ENCODE assay signal across 1 cellular context in the genomic region with DNA sequence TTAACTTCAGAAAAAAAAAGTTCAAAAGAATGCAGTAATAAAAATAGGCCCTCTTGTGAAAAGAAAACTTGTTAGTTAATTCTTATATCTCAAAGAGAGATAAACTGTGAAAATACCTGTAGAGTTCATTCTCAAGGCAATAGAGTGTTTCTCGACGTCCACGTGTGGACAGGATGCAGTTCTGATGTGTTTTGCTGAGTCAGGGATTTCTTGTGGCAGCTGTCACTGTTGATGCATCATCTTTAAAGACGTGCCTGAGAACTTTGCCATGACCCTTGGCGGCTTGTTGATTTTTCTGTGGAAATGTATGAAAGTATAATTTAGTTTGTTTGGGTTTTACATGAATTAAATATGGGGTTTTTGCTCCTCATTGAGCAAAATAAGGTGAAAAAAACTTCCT.
TF ChIP-seq lines count a peak whose summit lies in the region.

No MANE protein-coding gene starts in this region.

TF ChIP-seq in SK-N-SH, 30 proteins besides CTCF, POLR2A, EP300 and RAD21 (continued from another document):
- TF ChIP-seq, protein P1, sequence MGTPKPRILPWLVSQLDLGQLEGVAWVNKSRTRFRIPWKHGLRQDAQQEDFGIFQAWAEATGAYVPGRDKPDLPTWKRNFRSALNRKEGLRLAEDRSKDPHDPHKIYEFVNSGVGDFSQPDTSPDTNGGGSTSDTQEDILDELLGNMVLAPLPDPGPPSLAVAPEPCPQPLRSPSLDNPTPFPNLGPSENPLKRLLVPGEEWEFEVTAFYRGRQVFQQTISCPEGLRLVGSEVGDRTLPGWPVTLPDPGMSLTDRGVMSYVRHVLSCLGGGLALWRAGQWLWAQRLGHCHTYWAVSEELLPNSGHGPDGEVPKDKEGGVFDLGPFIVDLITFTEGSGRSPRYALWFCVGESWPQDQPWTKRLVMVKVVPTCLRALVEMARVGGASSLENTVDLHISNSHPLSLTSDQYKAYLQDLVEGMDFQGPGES (IDR thresholded peaks at IDR 0.05; ENCODE audit: low read depth, low read length): no peak
- TF ChIP-seq EZH2phosphoT487 (IDR thresholded peaks at IDR 0.05; ENCODE audit: borderline replicate concordance, low read depth) (no peak), FOSL2 (IDR thresholded peaks at IDR 0.05; ENCODE audit: borderline replicate concordance, low read depth) (no peak), SIN3A (IDR thresholded peaks at IDR 0.05; ENCODE audit: borderline replicate concordance, low read depth, low read length) (no peak), GABPA (IDR thresholded peaks at IDR 0.05; ENCODE audit: low read depth) (no peak), MEF2A (IDR thresholded peaks at IDR 0.05; ENCODE audit: borderline replicate concordance, low read depth) (no peak), TCF12 (IDR thresholded peaks at IDR 0.05) (no peak), POLR2AphosphoS5 (IDR thresholded peaks at IDR 0.05; ENCODE audit: low read depth, low read length) (no peak)
- TF ChIP-seq, protein P2, sequence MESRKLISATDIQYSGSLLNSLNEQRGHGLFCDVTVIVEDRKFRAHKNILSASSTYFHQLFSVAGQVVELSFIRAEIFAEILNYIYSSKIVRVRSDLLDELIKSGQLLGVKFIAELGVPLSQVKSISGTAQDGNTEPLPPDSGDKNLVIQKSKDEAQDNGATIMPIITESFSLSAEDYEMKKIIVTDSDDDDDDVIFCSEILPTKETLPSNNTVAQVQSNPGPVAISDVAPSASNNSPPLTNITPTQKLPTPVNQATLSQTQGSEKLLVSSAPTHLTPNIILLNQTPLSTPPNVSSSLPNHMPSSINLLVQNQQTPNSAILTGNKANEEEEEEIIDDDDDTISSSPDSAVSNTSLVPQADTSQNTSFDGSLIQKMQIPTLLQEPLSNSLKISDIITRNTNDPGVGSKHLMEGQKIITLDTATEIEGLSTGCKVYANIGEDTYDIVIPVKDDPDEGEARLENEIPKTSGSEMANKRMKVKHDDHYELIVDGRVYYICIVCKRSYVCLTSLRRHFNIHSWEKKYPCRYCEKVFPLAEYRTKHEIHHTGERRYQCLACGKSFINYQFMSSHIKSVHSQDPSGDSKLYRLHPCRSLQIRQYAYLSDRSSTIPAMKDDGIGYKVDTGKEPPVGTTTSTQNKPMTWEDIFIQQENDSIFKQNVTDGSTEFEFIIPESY (IDR thresholded peaks at IDR 0.05; ENCODE audit: borderline replicate concordance, low read depth): no peak
- TF ChIP-seq, protein P3, sequence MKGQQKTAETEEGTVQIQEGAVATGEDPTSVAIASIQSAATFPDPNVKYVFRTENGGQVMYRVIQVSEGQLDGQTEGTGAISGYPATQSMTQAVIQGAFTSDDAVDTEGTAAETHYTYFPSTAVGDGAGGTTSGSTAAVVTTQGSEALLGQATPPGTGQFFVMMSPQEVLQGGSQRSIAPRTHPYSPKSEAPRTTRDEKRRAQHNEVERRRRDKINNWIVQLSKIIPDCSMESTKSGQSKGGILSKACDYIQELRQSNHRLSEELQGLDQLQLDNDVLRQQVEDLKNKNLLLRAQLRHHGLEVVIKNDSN (IDR thresholded peaks at IDR 0.05; ENCODE audit: borderline replicate concordance, low read depth): no peak
- TF ChIP-seq, protein P4, sequence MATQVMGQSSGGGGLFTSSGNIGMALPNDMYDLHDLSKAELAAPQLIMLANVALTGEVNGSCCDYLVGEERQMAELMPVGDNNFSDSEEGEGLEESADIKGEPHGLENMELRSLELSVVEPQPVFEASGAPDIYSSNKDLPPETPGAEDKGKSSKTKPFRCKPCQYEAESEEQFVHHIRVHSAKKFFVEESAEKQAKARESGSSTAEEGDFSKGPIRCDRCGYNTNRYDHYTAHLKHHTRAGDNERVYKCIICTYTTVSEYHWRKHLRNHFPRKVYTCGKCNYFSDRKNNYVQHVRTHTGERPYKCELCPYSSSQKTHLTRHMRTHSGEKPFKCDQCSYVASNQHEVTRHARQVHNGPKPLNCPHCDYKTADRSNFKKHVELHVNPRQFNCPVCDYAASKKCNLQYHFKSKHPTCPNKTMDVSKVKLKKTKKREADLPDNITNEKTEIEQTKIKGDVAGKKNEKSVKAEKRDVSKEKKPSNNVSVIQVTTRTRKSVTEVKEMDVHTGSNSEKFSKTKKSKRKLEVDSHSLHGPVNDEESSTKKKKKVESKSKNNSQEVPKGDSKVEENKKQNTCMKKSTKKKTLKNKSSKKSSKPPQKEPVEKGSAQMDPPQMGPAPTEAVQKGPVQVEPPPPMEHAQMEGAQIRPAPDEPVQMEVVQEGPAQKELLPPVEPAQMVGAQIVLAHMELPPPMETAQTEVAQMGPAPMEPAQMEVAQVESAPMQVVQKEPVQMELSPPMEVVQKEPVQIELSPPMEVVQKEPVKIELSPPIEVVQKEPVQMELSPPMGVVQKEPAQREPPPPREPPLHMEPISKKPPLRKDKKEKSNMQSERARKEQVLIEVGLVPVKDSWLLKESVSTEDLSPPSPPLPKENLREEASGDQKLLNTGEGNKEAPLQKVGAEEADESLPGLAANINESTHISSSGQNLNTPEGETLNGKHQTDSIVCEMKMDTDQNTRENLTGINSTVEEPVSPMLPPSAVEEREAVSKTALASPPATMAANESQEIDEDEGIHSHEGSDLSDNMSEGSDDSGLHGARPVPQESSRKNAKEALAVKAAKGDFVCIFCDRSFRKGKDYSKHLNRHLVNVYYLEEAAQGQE (IDR thresholded peaks at IDR 0.05; ENCODE audit: low read depth, low read length): no peak
